16 cellular contexts compared by ENCODE assay signal in genomic region chr20:32589769-32590168, GRCh38. TPM values are rescaled to one million over a fixed set of nuclear protein-coding genes. Genes with fewer than 3 reads are reported as not detected.
DNase-seq lines count a peak whose midpoint lies in the region; ATAC-seq, FAIRE-seq and TF ChIP-seq lines count a peak whose summit lies in the region.
"Had no signal": no experiment of that assay in that cellular context is flagged by ENCODE, and none has a peak within 500 bp of the region (broad histone marks: within the 10 kb centered on the region; RNA-seq: fewer than 3 reads in every experiment).

No MANE protein-coding gene starts in this region.

- TF ChIP-seq RAD21 in K562 (CRISPR knock-in tag; conservative IDR thresholded peaks at IDR 0.05 in 1 of 2, IDR thresholded peaks at IDR 0.05 in 1 of 2) = no peak

- POLR2A ChIA-PET in HEK293 (lab: Yijun Ruan, JAX) (no interaction called here), K562 (lab: Yijun Ruan, JAX) (interaction anchor here (0.6 to 1.4 kb wide), 4 partner anchors 11 to 384 kb away, joined by 3 read pairs; no protein-coding TSS in a partner anchor)

- in situ Hi-C loops in K562 (cut with MboI) = no loop called here

- BruUV-seq in K562 (replicated peaks; lab: Mats Ljungman, UMichigan) = no TSS peak

- H3K4me2 ChIP-seq in Loucy (ENCODE audit: low read depth, low read length, poor library complexity, severe bottlenecking) = peak overlapping the region; percentile 25
- H3K4me2 ChIP-seq in K562 (ENCODE audit: insufficient read depth, low read length) = no peak overlapping the region
- H3K4me2 ChIP-seq: A549 had no signal

- H3K4me3 ChIP-seq in HEK293 (ENCODE audit: low read depth, low read length) (no peak overlapping the region), Loucy (ENCODE audit: low read length, poor library complexity, severe bottlenecking) (no peak overlapping the region), K562 (no peak overlapping the region)
- H3K4me3 ChIP-seq: A549 had no signal

- FAIRE-seq in K562 (lab: Jason Lieb, UNC) = no peak
- FAIRE-seq: A549, GM12891 had no signal

- TF ChIP-seq CTCF in HEK293 (tag by site-specific recombination; IDR thresholded peaks at IDR 0.05) (no peak), Loucy (conservative IDR thresholded peaks at IDR 0.05; ENCODE audit: low read length) (no peak), K562 (IDR thresholded peaks at IDR 0.05 in 2 of 3, conservative IDR thresholded peaks at IDR 0.05 in 1 of 3; ENCODE audit: insufficient read depth in 2 of 3, low read depth in 1 of 3, low read length in 3 of 3) (no peak)

- no peak for TF ChIP-seq EP300 in K562 (IDR thresholded peaks at IDR 0.05; ENCODE audit: low read length)

- no peaks in the 10 kb centered on the region for H3K9me3 Mint-ChIP-seq in stimulated activated effector memory CD8-positive, alpha-beta T cell treated with anti-CD3 and anti-CD28 coated beads, Interleukin-12 subunit alpha, Interleukin-12 subunit beta, amount 100 ng/mL, for 72 hours
- H3K9me3 Mint-ChIP-seq: H9, IgD-negative memory B cell had no signal

- H3K27me3 ChIP-seq in Loucy (ENCODE audit: insufficient read depth, low read length, poor library complexity, severe bottlenecking) (no peaks in the 10 kb centered on the region), K562 (ENCODE audit: control insufficient read depth in 2 of 2, insufficient read depth in 2 of 2, low read length in 2 of 2) (no peaks in the 10 kb centered on the region)

- H4K20me1 ChIP-seq in Loucy (ENCODE audit: insufficient read depth, low read length, poor library complexity, severe bottlenecking) (no peaks in the 10 kb centered on the region), K562 (replicated peaks; ENCODE audit: control insufficient read depth, insufficient read depth, low read length) (peaks cover 4% of the 10 kb centered on the region; the same call in 1 of the 2 replicates)

- H2AFZ ChIP-seq in Loucy (ENCODE audit: low read length) (no peak overlapping the region), K562 (ENCODE audit: low read depth, low read length) (no peak overlapping the region)

- DNase-seq in K562 (ENCODE audit: extremely low read depth in 1 of 4, low spot score in 3 of 4) (no peak), NCI-H446 (lab: John Stamatoyannopoulos, UW) (no peak), NCI-H510A treated with DMSO at 0.1 percent for 48 hours (lab: John Stamatoyannopoulos, UW) (no peak), NCI-H1417 treated with DMSO at 0.1 percent for 48 hours (lab: John Stamatoyannopoulos, UW) (no peak)
- DNase-seq in stimulated activated effector memory CD8-positive, alpha-beta T cell treated with anti-CD3 and anti-CD28 coated beads, Interleukin-12 subunit alpha, Interleukin-12 subunit beta, amount 100 ng/mL, for 72 hours (ENCODE audit: low spot score in 2 of 2) = no peak
- DNase-seq: BE2C; CD4-positive, alpha-beta memory T cell; DMS79; GOT3; H9 had no signal

- intact Hi-C loops in K562 (cut with micrococcal nuclease) = no loop called here

- H3K4me3 Mint-ChIP-seq in stimulated activated effector memory CD8-positive, alpha-beta T cell treated with anti-CD3 and anti-CD28 coated beads, Interleukin-12 subunit alpha, Interleukin-12 subunit beta, amount 100 ng/mL, for 72 hours = no peak overlapping the region
- H3K4me3 Mint-ChIP-seq: CD4-positive, alpha-beta memory T cell; H9 had no signal

- H3K9ac ChIP-seq in Loucy (ENCODE audit: low read depth, low read length, poor library complexity, severe bottlenecking) (peak overlapping the region; percentile 53), K562 (ENCODE audit: insufficient read depth in 1 of 2, low read depth in 2 of 2, low read length in 2 of 2) (no peak overlapping the region)

- no peak; the same call in 1 of the 2 replicates for TF ChIP-seq POLR2A in K562 (conservative IDR thresholded peaks at IDR 0.05)

- peaks cover 44% of the 10 kb centered on the region for H3K4me1 Mint-ChIP-seq in stimulated activated effector memory CD8-positive, alpha-beta T cell treated with anti-CD3 and anti-CD28 coated beads, Interleukin-12 subunit alpha, Interleukin-12 subunit beta, amount 100 ng/mL, for 72 hours

- H3K27ac ChIP-seq in HEK293 (ENCODE audit: extremely low read depth, low read depth, low read length) (no peak overlapping the region), K562 (ENCODE audit: extremely low read depth, low read depth, low read length) (no peak overlapping the region)
- H3K27ac ChIP-seq: C4-2B had no signal

- H3F3A ChIP-seq in Loucy (ENCODE audit: low read depth) = peaks cover 13% of the 10 kb centered on the region

- CTCF ChIA-PET in HEK293 (lab: Yijun Ruan, JAX) (interaction anchor here (0.6 kb wide), 1 partner anchor 128 kb away, joined by 5 read pairs; no protein-coding TSS in a partner anchor), K562 (lab: Yijun Ruan, JAX; ENCODE audit: low intra/inter-chr PET ratio) (no interaction called here)

- 31% methylated on average over 5 of the region's 5 CpGs for WGBS in K562 (ENCODE audit: insufficient coverage, low coverage, missing lambda C conversion rate)

- peaks cover 9% of the 10 kb centered on the region for H3K36me3 Mint-ChIP-seq in stimulated activated effector memory CD8-positive, alpha-beta T cell treated with anti-CD3 and anti-CD28 coated beads, Interleukin-12 subunit alpha, Interleukin-12 subunit beta, amount 100 ng/mL, for 72 hours
- H3K36me3 Mint-ChIP-seq: IgD-negative memory B cell had no signal

- no peaks in the 10 kb centered on the region for H3K36me3 ChIP-seq in HEK293 (ENCODE audit: control insufficient read depth in 2 of 2, insufficient read depth in 1 of 2, low read length in 2 of 2)
- no peaks in the 10 kb centered on the region for H3K36me3 ChIP-seq in Loucy (ENCODE audit: insufficient read depth, low read length)
- H3K36me3 ChIP-seq in K562 (ENCODE audit: control insufficient read depth, insufficient read depth, low read length) = no peaks in the 10 kb centered on the region
- H3K36me3 ChIP-seq: BE2C had no signal

- no peaks in the 10 kb centered on the region for H3K9me2 ChIP-seq in Loucy (replicated peaks; ENCODE audit: low read depth, low read length)

- peaks cover 4% of the 10 kb centered on the region for H3K9me1 ChIP-seq in K562 (ENCODE audit: control insufficient read depth, insufficient read depth, low read length)

- H3K79me2 ChIP-seq in Loucy (ENCODE audit: insufficient read depth, low read length) (no peaks in the 10 kb centered on the region), K562 (ENCODE audit: control insufficient read depth, insufficient read depth, low read length) (no peaks in the 10 kb centered on the region; the same call in 2 of the 3 replicates)

- H3K4me1 ChIP-seq in HEK293 (ENCODE audit: control insufficient read depth, insufficient read depth, low read length) (no peaks in the 10 kb centered on the region), Loucy (ENCODE audit: insufficient read depth, low read length, poor library complexity, severe bottlenecking) (peaks cover 26% of the 10 kb centered on the region), K562 (replicated peaks in 1 of 2; ENCODE audit: control insufficient read depth in 2 of 2, insufficient read depth in 2 of 2, low read length in 2 of 2) (peaks cover 15 to 22% of the 10 kb centered on the region in 2 experiments; a peak in 4 of 5 replicates)
- H3K4me1 ChIP-seq: BE2C had no signal

- ATAC-seq in K562 = no peak
- ATAC-seq in stimulated activated effector memory CD8-positive, alpha-beta T cell treated with anti-CD3 and anti-CD28 coated beads, Interleukin-12 subunit alpha, Interleukin-12 subunit beta, amount 100 ng/mL, for 72 hours = no peak
- ATAC-seq: A549 had no signal

- H3K9me3 ChIP-seq in HEK293 (ENCODE audit: control insufficient read depth, insufficient read depth, low read depth, low read length) = no peaks in the 10 kb centered on the region
- no peaks in the 10 kb centered on the region for H3K9me3 ChIP-seq in Loucy (ENCODE audit: insufficient read depth, low read depth, low read length)
- no peaks in the 10 kb centered on the region for H3K9me3 ChIP-seq in K562 (replicated peaks; ENCODE audit: control insufficient read depth, insufficient read depth, low read depth, low read length)
- H3K9me3 ChIP-seq: A549, BE2C had no signal

- peak overlapping the region; percentile 58 for H3K27ac Mint-ChIP-seq in stimulated activated effector memory CD8-positive, alpha-beta T cell treated with anti-CD3 and anti-CD28 coated beads, Interleukin-12 subunit alpha, Interleukin-12 subunit beta, amount 100 ng/mL, for 72 hours
- H3K27ac Mint-ChIP-seq: CD4-positive, alpha-beta memory T cell; H9; IgD-negative memory B cell had no signal

TF ChIP-seq in HEK293, 187 proteins besides CTCF, POLR2A, EP300 and RAD21:
- TF ChIP-seq ZNF416 (tag by site-specific recombination; IDR thresholded peaks at IDR 0.05) (no peak), ZNF24 (tag by site-specific recombination; IDR thresholded peaks at IDR 0.05) (0 out of 2 replicates have a peak, but pooled peaks have one; percentile 23)

TF ChIP-seq in K562, 482 proteins besides CTCF, POLR2A, EP300 and RAD21 (continues in another document):
- TF ChIP-seq LARP7 (IDR thresholded peaks at IDR 0.05) = no peak
- no peak for TF ChIP-seq CHD4 (IDR thresholded peaks at IDR 0.05; ENCODE audit: insufficient read depth, insufficient replicate concordance, low read depth, low read length, poor library complexity, severe bottlenecking)
- no peak for TF ChIP-seq FOS (IDR thresholded peaks at IDR 0.05; ENCODE audit: extremely low read depth, insufficient read length)
- no peak for TF ChIP-seq MTA2 (IDR thresholded peaks at IDR 0.05; ENCODE audit: low read depth)
- TF ChIP-seq HEY1 (CRISPR knock-in tag; IDR thresholded peaks at IDR 0.05; ENCODE audit: borderline replicate concordance) = no peak
- no peak for TF ChIP-seq MXI1 (IDR thresholded peaks at IDR 0.05; ENCODE audit: low read depth, low read length)
- peak; percentile 49 for TF ChIP-seq RBM25 (IDR thresholded peaks at IDR 0.05; ENCODE audit: low read depth, low read length, severe bottlenecking)

RNA-seq across cellular contexts. Expression of gene NOL4L, which starts 4.6 kb away (rescaled TPM):
- total RNA-seq in K562 (2011; cell fraction: chromatin; rRNA removed; ENCODE audit: low replicate concordance) = 83.7 and 101 TPM in 2 replicates
- 37.2 and 38.4 TPM in 2 replicates for total RNA-seq in K562 (2011; cell fraction: nucleolus; rRNA removed)
- total RNA-seq in K562 (2011; cell fraction: nucleoplasm; rRNA removed) = 54.0 and 63.1 TPM in 2 replicates
- 14.8 and 17.9 TPM in 2 replicates for total RNA-seq in K562 (2014; rRNA removed)
- 9.7 and 10.6 TPM in 2 replicates for total RNA-seq in K562 (2014; rRNA removed; fragmentation: Illumina TruSeq; extraction: Trizol)
- 13.8 and 14.1 TPM in 2 replicates for total RNA-seq in K562 (2015; rRNA removed; fragmentation: Illumina TruSeq; extraction: Trizol)
- 33.2 and 36.2 TPM in 2 replicates for total RNA-seq in K562 (2021)
- polyA plus RNA-seq in K562 (2011; rRNA removed) = 11.6 and 15.4 TPM in 2 replicates
- 9.9 and 14.8 TPM in 2 replicates for polyA plus RNA-seq in K562 (2011; cell fraction: cytosol; rRNA removed)
- polyA plus RNA-seq in K562 (2011; cell fraction: nucleus; rRNA removed) = 42.8 and 74.6 TPM in 2 replicates
- 15.9 and 17.9 TPM in 2 replicates for polyA plus RNA-seq in K562 (2012)
- 14.8 and 16.0 TPM in 2 replicates for polyA plus RNA-seq in K562 (2014; fragmentation: Illumina TruSeq; extraction: Trizol)
- 1 to 10 TPM; 5.1 to 6.6 TPM for polyA plus RNA-seq in K562 (2014; fragmentation: Nextera tagmentation; extraction: Ambion mirVana)
- 13.6 and 15.9 TPM in 2 replicates for polyA plus RNA-seq in K562 (2014; rRNA removed)
- polyA minus RNA-seq in K562 (2011; rRNA and poly(A)+ RNA removed) = 10.1 and 11.5 TPM in 2 replicates
- polyA minus RNA-seq in K562 (2011; cell fraction: cytosol; rRNA and poly(A)+ RNA removed) = 15.5 and 25.2 TPM in 2 replicates
- 17.2 and 19.1 TPM in 2 replicates for polyA minus RNA-seq in K562 (2011; cell fraction: nucleus; rRNA and poly(A)+ RNA removed)

Comparison
In these comparisons a context has a peak if more than half of its experiments do, and no peak if none do; other contexts are left out.
1. Of the 44 proteins assayed by ChIP-seq in both K562 and HEK293: peak only in K562: none; only in HEK293: none; in both: ZNF24; in neither: 43.